Comparison of ENCODE assay signal across 8 cellular contexts in the genomic region with DNA sequence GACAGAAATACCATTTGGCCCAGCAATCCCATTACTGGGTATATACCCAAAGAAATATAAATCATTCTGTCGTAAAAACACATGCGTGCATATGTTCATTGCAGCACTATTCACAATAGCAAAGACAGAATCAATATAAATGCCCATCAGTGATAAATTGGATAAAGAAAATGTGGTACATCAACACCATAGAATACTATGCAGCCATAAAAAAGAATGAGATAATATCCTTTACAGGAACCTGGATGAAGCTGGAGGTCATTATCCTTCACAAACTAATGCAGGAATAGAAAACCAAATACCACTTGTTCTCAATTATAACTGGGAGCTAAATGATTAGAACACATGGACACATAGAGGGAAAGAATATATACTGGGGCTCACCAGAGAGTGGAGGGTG.
"Had no signal": no experiment of that assay in that cellular context is flagged by ENCODE, and none has a peak within 500 bp of the region (broad histone marks: within the 10 kb centered on the region; RNA-seq: fewer than 3 reads in every experiment).

No MANE protein-coding gene starts in this region.

- H3K4me3 Mint-ChIP-seq: IgD-negative memory B cell had no signal

- H3K4me1 Mint-ChIP-seq: IgD-negative memory B cell had no signal

- H3K9ac ChIP-seq: KMS-11 had no signal

- ATAC-seq: HepG2 had no signal

- H3K4me2 ChIP-seq: KMS-11 had no signal

- H3K27ac Mint-ChIP-seq: IgD-negative memory B cell had no signal

- H3K36me3 Mint-ChIP-seq: IgD-negative memory B cell had no signal

- FAIRE-seq: HepG2, HTR-8/SVneo had no signal

- DNase-seq: IMR-90, KBM-7, KG1 had no signal

- H3K27ac ChIP-seq: HL-60, KMS-11 had no signal
